1 cellular context compared by ENCODE assay signal in the genomic region with DNA sequence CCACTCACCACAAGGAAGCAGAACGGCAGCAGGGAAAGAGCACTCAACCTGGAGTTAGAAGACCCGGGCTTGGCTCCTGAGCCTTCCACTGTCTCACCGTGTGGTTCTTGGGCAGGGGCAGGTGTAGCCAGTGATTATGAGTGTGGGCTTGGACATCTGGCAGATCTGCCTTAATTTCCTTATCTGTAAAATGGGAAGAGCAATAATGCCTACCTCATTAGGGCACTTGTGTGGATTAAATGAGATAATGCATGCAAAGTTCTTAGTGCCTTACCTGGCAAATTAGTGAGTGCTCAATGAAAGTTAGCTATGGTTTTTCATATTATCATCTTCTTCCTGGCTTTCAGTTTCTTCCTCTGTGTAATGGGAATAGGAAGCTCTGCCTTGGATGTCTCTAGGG.
A peak's percentile ranks its signal among the peaks of the same experiment; 100 is the strongest.
TF ChIP-seq lines count a peak whose summit lies in the region.

No MANE protein-coding gene starts in this region.

TF ChIP-seq in K562, 482 proteins besides CTCF, POLR2A, EP300 and RAD21:
- TF ChIP-seq ZNF444 (CRISPR knock-in tag; IDR thresholded peaks at IDR 0.05) (no peak), MTA3 (IDR thresholded peaks at IDR 0.05; ENCODE audit: borderline replicate concordance) (no peak), CLOCK (CRISPR knock-in tag; IDR thresholded peaks at IDR 0.05; ENCODE audit: borderline replicate concordance) (no peak), RBM25 (IDR thresholded peaks at IDR 0.05; ENCODE audit: low read depth, low read length, severe bottlenecking) (peak; percentile 64), BCOR (IDR thresholded peaks at IDR 0.05) (peak; percentile 54; the same call in 1 of the 2 replicates)
